ENCODE assay signal across 18 cellular contexts in genomic region chr3:58408906-58409305, GRCh38. TPM values are rescaled to one million over a fixed set of nuclear protein-coding genes. Genes with fewer than 3 reads are reported as not detected.
A peak's percentile ranks its signal among the peaks of the same experiment; 100 is the strongest.
DNase-seq lines count a peak whose midpoint lies in the region; ATAC-seq, FAIRE-seq and TF ChIP-seq lines count a peak whose summit lies in the region.
"Had no signal": no experiment of that assay in that cellular context is flagged by ENCODE, and none has a peak within 500 bp of the region (broad histone marks: within the 10 kb centered on the region; RNA-seq: fewer than 3 reads in every experiment).

No MANE protein-coding gene starts in this region.

- H3K36me3 Mint-ChIP-seq in stimulated activated memory B cell treated with anti-CD40 and anti-IgM and Interleukin-4, amounts not matched to agents 10 μg/mL and 1 μg/mL and 100 μg/mL, for 72 hours, result peaks cover 68% of the 10 kb centered on the region

- no peak for TF ChIP-seq POLR2A in GM12891 (IDR thresholded peaks at IDR 0.05; ENCODE audit: low read depth, low read length)

- TF ChIP-seq CTCF in dorsolateral prefrontal cortex (IDR thresholded peaks at IDR 0.05 in 54 of 56, conservative IDR thresholded peaks at IDR 0.05 in 2 of 56; ENCODE audit: low read depth in 1 of 56, partially characterized antibody in 56 of 56), result no peak

- FAIRE-seq in GM12891 (lab: Jason Lieb, UNC), result no peak

- peak overlapping the region; percentile 86 for H3K27ac Mint-ChIP-seq in stimulated activated memory B cell treated with anti-CD40 and anti-IgM and Interleukin-4, amounts not matched to agents 10 μg/mL and 1 μg/mL and 100 μg/mL, for 72 hours
- H3K27ac Mint-ChIP-seq: H9 had no signal

- DNase-seq in GM12891 (ENCODE audit: insufficient read length, low spot score), result no peak
- DNase-seq in NOMO-1 treated with dmso at 0.1 percent for 144 hours (lab: John Stamatoyannopoulos, UW; ENCODE audit: unreplicated experiment), result peak; percentile 16
- DNase-seq in dorsolateral prefrontal cortex, result no peak
- DNase-seq in OCI-M2 (lab: John Stamatoyannopoulos, UW; ENCODE audit: unreplicated experiment), result no peak
- no peak for DNase-seq in stimulated activated CD4-positive, alpha-beta T cell treated with anti-CD3 and anti-CD28 coated beads, Interleukin-4, amount 100 ng/mL, for 1 hour
- DNase-seq: Calu3; CD4-positive, alpha-beta memory T cell; DMS53; H9; NCI-H1048; NCI-H1436 treated with DMSO at 0.1 percent for 48 hours; NCI-H2081; NCI-H524 treated with DMSO at 0.1 percent for 48 hours; OCI-M1; RPMI8226 had no signal

- H3K4me3 ChIP-seq in dorsolateral prefrontal cortex, result no peak overlapping the region
- H3K4me3 ChIP-seq: SJSA1 had no signal

- no peaks in the 10 kb centered on the region for H3K27me3 ChIP-seq in dorsolateral prefrontal cortex
- H3K27me3 ChIP-seq: SJSA1 had no signal

- peak overlapping the region; percentile 38 for H3K4me3 Mint-ChIP-seq in stimulated activated memory B cell treated with anti-CD40 and anti-IgM and Interleukin-4, amounts not matched to agents 10 μg/mL and 1 μg/mL and 100 μg/mL, for 72 hours
- H3K4me3 Mint-ChIP-seq: CD4-positive, alpha-beta memory T cell; H9 had no signal

- H3K4me1 Mint-ChIP-seq in stimulated activated memory B cell treated with anti-CD40 and anti-IgM and Interleukin-4, amounts not matched to agents 10 μg/mL and 1 μg/mL and 100 μg/mL, for 72 hours, result peaks cover 61% of the 10 kb centered on the region
- H3K4me1 Mint-ChIP-seq: CD4-positive, alpha-beta memory T cell had no signal

- peak; percentile 76 for ATAC-seq in stimulated activated memory B cell treated with anti-CD40 and anti-IgM and Interleukin-4, amounts not matched to agents 10 μg/mL and 1 μg/mL and 100 μg/mL, for 72 hours
- ATAC-seq in HG03378 (IDR thresholded peaks at IDR 0.05; ENCODE audit: unreplicated experiment), result no peak

- H3K9me3 Mint-ChIP-seq in stimulated activated memory B cell treated with anti-CD40 and anti-IgM and Interleukin-4, amounts not matched to agents 10 μg/mL and 1 μg/mL and 100 μg/mL, for 72 hours, result no peaks in the 10 kb centered on the region
- H3K9me3 Mint-ChIP-seq: H9 had no signal

- intact Hi-C loops in dorsolateral prefrontal cortex (cut with DNase I), result no loop called here

- H3K27ac ChIP-seq in dorsolateral prefrontal cortex, result peak overlapping the region in 48 of 59 donors; percentile 11 to 86 (median 68)
- H3K27ac ChIP-seq: SJSA1 had no signal

- H3K27me3 Mint-ChIP-seq in stimulated activated memory B cell treated with anti-CD40 and anti-IgM and Interleukin-4, amounts not matched to agents 10 μg/mL and 1 μg/mL and 100 μg/mL, for 72 hours, result no peaks in the 10 kb centered on the region
- H3K27me3 Mint-ChIP-seq: CD4-positive, alpha-beta memory T cell had no signal

TF ChIP-seq in GM12891, 5 proteins besides CTCF, POLR2A, EP300 and RAD21:
- TF ChIP-seq POLR2AphosphoS5 (IDR thresholded peaks at IDR 0.05; ENCODE audit: low read depth, low read length) (no peak), SPI1 (IDR thresholded peaks at IDR 0.05; ENCODE audit: low read depth, low read length) (peak; percentile 74)

RNA-seq across cellular contexts. Expression of gene PDHB, which starts 24.7 kb away (rescaled TPM):
- 61.4 TPM for polyA plus RNA-seq in GM12891 (2012; ENCODE audit: low read depth, missing spikeins)
- 10 to 100 TPM; 33.2 to 82.3 (median 62.6) TPM for total RNA-seq in dorsolateral prefrontal cortex
